In the genomic region with DNA sequence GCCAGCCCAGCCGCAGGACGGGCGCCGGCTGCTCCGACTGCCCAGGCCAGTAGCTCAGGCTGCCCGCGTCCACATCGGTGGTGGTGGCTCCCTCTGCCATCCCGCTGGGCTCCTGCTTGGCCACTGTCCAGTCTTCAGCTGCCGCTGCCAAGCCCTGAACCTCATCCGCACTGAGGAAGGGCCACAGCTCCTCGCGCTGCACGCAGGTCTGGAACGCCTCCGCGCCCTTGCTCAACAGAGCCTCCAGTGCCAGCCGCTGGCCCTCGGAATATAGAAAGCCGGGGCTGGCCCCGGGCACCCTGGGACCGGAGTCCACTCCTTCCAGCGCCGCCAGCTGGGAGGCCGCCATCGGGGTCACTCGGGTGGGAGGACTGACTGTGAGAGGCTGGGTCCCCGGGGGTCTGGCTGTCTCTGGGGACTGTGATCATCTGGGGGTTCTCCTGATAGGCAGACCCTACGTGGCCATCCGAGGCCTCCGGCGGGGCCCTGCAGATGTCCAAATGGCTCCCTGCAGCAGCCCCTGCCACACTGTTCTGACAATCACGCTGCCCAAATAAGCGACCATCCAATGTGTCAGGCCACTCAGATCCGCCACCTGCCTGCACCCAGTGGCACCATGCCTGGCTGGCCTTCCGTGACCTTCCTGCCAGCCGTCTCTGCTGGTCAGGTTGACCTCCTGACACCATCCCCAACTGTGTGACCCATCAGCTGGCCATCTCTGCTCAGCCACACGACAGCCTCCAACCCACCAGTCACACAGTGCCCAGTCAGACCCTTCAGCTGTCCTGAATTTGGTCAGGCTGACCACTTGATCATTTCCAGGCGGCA, we compare ENCODE assay signal across 13 cellular contexts. TPM values are rescaled to one million over a fixed set of nuclear protein-coding genes. Genes with fewer than 3 reads are reported as not detected.
DNase-seq lines count a peak whose midpoint lies in the region; ATAC-seq and TF ChIP-seq lines count a peak whose summit lies in the region.
"Had no signal": no experiment of that assay in that cellular context is flagged by ENCODE, and none has a peak within 500 bp of the region (broad histone marks: within the 10 kb centered on the region; RNA-seq: fewer than 3 reads in every experiment).

No MANE protein-coding gene starts in this region.

- peak overlapping the region; percentile 96 for H3K27ac Mint-ChIP-seq in WTC11
- peak overlapping the region; percentile 92 for H3K27ac Mint-ChIP-seq in stimulated activated naive B cell treated with anti-CD40 and anti-IgM and Interleukin-4, amounts not matched to agents 10 μg/mL and 1 μg/mL and 100 μg/mL, for 72 hours
- H3K27ac Mint-ChIP-seq: activated T-helper 1 cell treated with anti-CD3 and anti-CD28 coated beads, Interleukin-12 subunit alpha, Interleukin-12 subunit beta, Interleukin-2, Interleukin-4 antibody, amounts not matched to agents 30 ng/mL and 10 ng/mL and 1 ng/mL, durations not matched to agents 14 hours and 24 hours and 36 hours had no signal

- no peak overlapping the region for H3K4me3 Mint-ChIP-seq in WTC11
- H3K4me3 Mint-ChIP-seq in stimulated activated naive B cell treated with anti-CD40 and anti-IgM and Interleukin-4, amounts not matched to agents 10 μg/mL and 1 μg/mL and 100 μg/mL, for 72 hours: peak overlapping the region in 1 of 2 donors; percentile 39
- H3K4me3 Mint-ChIP-seq: activated T-helper 1 cell treated with anti-CD3 and anti-CD28 coated beads, Interleukin-12 subunit alpha, Interleukin-12 subunit beta, Interleukin-2, Interleukin-4 antibody, amounts not matched to agents 30 ng/mL and 10 ng/mL and 1 ng/mL, durations not matched to agents 14 hours and 24 hours and 36 hours; T-cell had no signal

- H3K9me3 Mint-ChIP-seq in WTC11: no peaks in the 10 kb centered on the region
- no peaks in the 10 kb centered on the region for H3K9me3 Mint-ChIP-seq in stimulated activated naive B cell treated with anti-CD40 and anti-IgM and Interleukin-4, amounts not matched to agents 10 μg/mL and 1 μg/mL and 100 μg/mL, for 72 hours
- H3K9me3 Mint-ChIP-seq: activated T-helper 1 cell treated with anti-CD3 and anti-CD28 coated beads, Interleukin-12 subunit alpha, Interleukin-12 subunit beta, Interleukin-2, Interleukin-4 antibody, amounts not matched to agents 30 ng/mL and 10 ng/mL and 1 ng/mL, durations not matched to agents 14 hours and 24 hours and 36 hours; T-cell had no signal

- no peak for TF ChIP-seq CTCF in WTC11 (IDR thresholded peaks at IDR 0.05)

- ATAC-seq in WTC11: no peak
- peak; percentile 70 for ATAC-seq in left lobe of liver
- ATAC-seq in stimulated activated naive B cell treated with anti-CD40 and anti-IgM and Interleukin-4, amounts not matched to agents 10 μg/mL and 1 μg/mL and 100 μg/mL, for 72 hours (replicated peaks): peak in 1 of 2 donors; percentile 2
- no peak for ATAC-seq in GM19324 (IDR thresholded peaks at IDR 0.05; ENCODE audit: low FRiP score, unreplicated experiment)
- ATAC-seq in HG03108 (IDR thresholded peaks at IDR 0.05; ENCODE audit: unreplicated experiment): no peak

- H3K36me3 Mint-ChIP-seq in WTC11: peaks cover 33% of the 10 kb centered on the region
- peaks cover 45 to 58% of the 10 kb centered on the region in 2 donors for H3K36me3 Mint-ChIP-seq in stimulated activated naive B cell treated with anti-CD40 and anti-IgM and Interleukin-4, amounts not matched to agents 10 μg/mL and 1 μg/mL and 100 μg/mL, for 72 hours

- DNase-seq in DMS 273 (lab: John Stamatoyannopoulos, UW; ENCODE audit: unreplicated experiment) (peak; percentile 60), DMS 273 treated with DMSO at 0.1 percent for 48 hours (lab: John Stamatoyannopoulos, UW) (no peak), WTC11 (ENCODE audit: low spot score) (no peak), left lobe of liver (ENCODE audit: low spot score) (peak; percentile 65), OCI-M1 (lab: John Stamatoyannopoulos, UW) (no peak)
- DNase-seq in stimulated activated naive B cell treated with anti-CD40 and anti-IgM and Interleukin-4, amounts not matched to agents 10 μg/mL and 1 μg/mL and 100 μg/mL, for 72 hours: no peak
- DNase-seq: erythroblast, NCI-H510A treated with DMSO at 0.1 percent for 48 hours, T-cell had no signal

- POLR2A ChIA-PET in WTC11 (lab: Charles Lee): interaction anchor here (1.0 to 2.5 kb wide), 3 partner anchors 11 to 17 kb away, joined by 4 to 16 read pairs (median 4); no protein-coding TSS in a partner anchor

- CTCF ChIA-PET in WTC11 (lab: Charles Lee): interaction anchor here (1.1 to 1.7 kb wide), 2 partner anchors 17 to 123 kb away, joined by 4 read pairs; no protein-coding TSS in a partner anchor

- no peaks in the 10 kb centered on the region for H3K27me3 Mint-ChIP-seq in WTC11 (ENCODE audit: low read depth)
- no peaks in the 10 kb centered on the region for H3K27me3 Mint-ChIP-seq in stimulated activated naive B cell treated with anti-CD40 and anti-IgM and Interleukin-4, amounts not matched to agents 10 μg/mL and 1 μg/mL and 100 μg/mL, for 72 hours
- H3K27me3 Mint-ChIP-seq: T-cell had no signal

- peaks cover 46% of the 10 kb centered on the region for H3K4me1 Mint-ChIP-seq in WTC11
- H3K4me1 Mint-ChIP-seq in stimulated activated naive B cell treated with anti-CD40 and anti-IgM and Interleukin-4, amounts not matched to agents 10 μg/mL and 1 μg/mL and 100 μg/mL, for 72 hours: peaks cover 35 to 41% of the 10 kb centered on the region in 2 donors

TF ChIP-seq in WTC11, 78 proteins besides CTCF, POLR2A, EP300 and RAD21:
- TF ChIP-seq PRRX2 (CRISPR knock-in tag; IDR thresholded peaks at IDR 0.05): no peak
- 0 out of 2 replicates have a peak, but pooled peaks have one; percentile 8 for TF ChIP-seq NFATC4 (CRISPR knock-in tag; IDR thresholded peaks at IDR 0.05)
- no peak for TF ChIP-seq ZNF263 (CRISPR knock-in tag; IDR thresholded peaks at IDR 0.05; ENCODE audit: low read depth)
- TF ChIP-seq ZNF671 (CRISPR knock-in tag; IDR thresholded peaks at IDR 0.05): 0 out of 2 replicates have a peak, but pooled peaks have one; percentile 32

RNA-seq across cellular contexts. Expression of a gene that starts 1.6 kb away (rescaled TPM):
- total RNA-seq in WTC11 (2021) (6.6 to 8.8 TPM (median 6.8 TPM) in 3 replicates), left lobe of liver (0.18 TPM)
- total RNA-seq: A172 had no signal

RNA-seq across cellular contexts. Expression of a gene that starts 5.7 kb away (rescaled TPM):
- total RNA-seq in WTC11 (2021): 1,712 to 1,987 TPM (median 1,909 TPM) in 3 replicates
- total RNA-seq in left lobe of liver: 401 TPM

RNA-seq across cellular contexts. Expression of a gene that starts 6.1 kb away (rescaled TPM):
- total RNA-seq in WTC11 (2021) (46.7 to 64.6 TPM (median 48.4 TPM) in 3 replicates), left lobe of liver (41.6 TPM)

RNA-seq across cellular contexts. Expression of a gene that starts 6.7 kb away (rescaled TPM):
- not detected in 3 replicates for total RNA-seq in WTC11 (2021)
- total RNA-seq in left lobe of liver: not detected
- total RNA-seq: A172; activated T-helper 1 cell treated with anti-CD3 and anti-CD28 coated beads, Interleukin-12 subunit alpha, Interleukin-12 subunit beta, Interleukin-2, Interleukin-4 antibody, amounts not matched to agents 30 ng/mL and 10 ng/mL and 1 ng/mL, durations not matched to agents 14 hours and 24 hours and 36 hours; T-cell had no signal

RNA-seq across cellular contexts. Expression of a gene that starts 23.9 kb away (rescaled TPM):
- total RNA-seq in WTC11 (2021) (10.5 to 12.0 TPM (median 11.4 TPM) in 3 replicates), left lobe of liver (11.4 TPM)

Comparison
In these comparisons a context has a peak if more than half of its experiments do, and no peak if none do; other contexts are left out.
1. DNase-seq: peak in DMS 273 (single experiment) and left lobe of liver (single experiment); none in DMS 273 treated with DMSO at 0.1 percent for 48 hours (single experiment), WTC11 (single experiment), stimulated activated naive B cell treated with anti-CD40 and anti-IgM and Interleukin-4, amounts not matched to agents 10 μg/mL and 1 μg/mL and 100 μg/mL, for 72 hours (single experiment) and OCI-M1 (single experiment).